Comparison of ENCODE assay signal across 11 cellular contexts in the genomic region with DNA sequence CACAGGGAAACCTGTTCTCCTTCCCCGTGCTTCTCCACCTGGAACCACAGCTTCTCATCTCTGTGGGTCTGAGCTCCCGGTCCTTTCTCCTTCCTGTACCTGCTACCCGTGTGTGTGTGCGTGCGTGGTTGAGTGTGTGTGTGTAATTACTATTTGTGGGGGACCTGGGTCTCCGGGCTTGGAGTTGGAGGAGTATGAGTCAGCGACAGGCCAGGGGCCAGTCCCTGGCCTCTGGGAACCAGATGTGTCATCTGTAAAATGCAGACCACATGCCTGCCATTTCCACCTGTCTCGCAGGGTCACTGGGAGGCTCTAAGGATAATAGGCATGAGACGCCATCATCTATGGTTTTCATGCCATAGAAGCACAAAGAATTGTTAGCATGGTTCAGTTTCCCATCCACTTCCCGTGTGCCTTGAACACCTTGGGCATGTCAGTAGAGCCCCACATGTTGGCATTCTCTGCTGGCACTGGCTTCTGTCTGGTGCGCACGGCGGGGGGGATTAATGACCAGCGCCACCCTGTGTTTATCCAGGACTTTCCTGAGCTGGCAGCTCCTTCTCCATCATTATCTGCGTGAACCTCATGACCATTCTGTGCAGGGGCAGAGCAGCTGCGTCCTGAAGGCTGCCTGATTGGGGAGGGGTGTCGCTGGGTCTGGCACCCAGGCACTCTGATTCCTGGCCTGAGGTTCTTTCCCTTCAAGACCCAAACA. TPM values are rescaled to one million over a fixed set of nuclear protein-coding genes. Genes with fewer than 3 reads are reported as not detected.
DNase-seq lines count a peak whose midpoint lies in the region; ATAC-seq and TF ChIP-seq lines count a peak whose summit lies in the region.
"Had no signal": no experiment of that assay in that cellular context is flagged by ENCODE, and none has a peak within 500 bp of the region (broad histone marks: within the 10 kb centered on the region; RNA-seq: fewer than 3 reads in every experiment).

No MANE protein-coding gene starts in this region.

- no peaks in the 10 kb centered on the region for H3K9me3 Mint-ChIP-seq in activated CD4-positive, alpha-beta T cell treated with anti-CD3 and anti-CD28 coated beads for 36 hours (ENCODE audit: low read depth)
- H3K9me3 Mint-ChIP-seq in MCF 10A (ENCODE audit: unreplicated experiment) (no peaks in the 10 kb centered on the region), type B pancreatic cell (no peaks in the 10 kb centered on the region)
- H3K9me3 Mint-ChIP-seq: central memory CD8-positive, alpha-beta T cell had no signal

- H3K27ac Mint-ChIP-seq in activated CD4-positive, alpha-beta T cell treated with anti-CD3 and anti-CD28 coated beads for 36 hours: no peak overlapping the region
- H3K27ac Mint-ChIP-seq in MCF 10A (ENCODE audit: low read depth, unreplicated experiment) (peak overlapping the region; percentile 29), type B pancreatic cell (peak overlapping the region; percentile 39)

- H3K36me3 Mint-ChIP-seq in activated CD4-positive, alpha-beta T cell treated with anti-CD3 and anti-CD28 coated beads for 36 hours (ENCODE audit: low read depth): no peaks in the 10 kb centered on the region
- H3K36me3 Mint-ChIP-seq in MCF 10A (ENCODE audit: insufficient read depth, unreplicated experiment) (peaks cover 27% of the 10 kb centered on the region), type B pancreatic cell (no peaks in the 10 kb centered on the region)

- no peaks in the 10 kb centered on the region for H3K27me3 ChIP-seq in liver (ENCODE audit: control insufficient read depth in 4 of 4, insufficient read depth in 4 of 4, low read length in 3 of 4)

- no peak overlapping the region for H3K9ac ChIP-seq in liver (ENCODE audit: low read depth in 1 of 2, low read length in 2 of 2)

- no peak overlapping the region for H3K27ac ChIP-seq in liver (ENCODE audit: low read depth in 1 of 2, low read length in 2 of 2)

- H3K4me3 ChIP-seq in liver (ENCODE audit: low read depth in 1 of 3, low read length in 3 of 3): peak overlapping the region in 2 of 3 donors; percentile 69 to 85

- H3K4me3 Mint-ChIP-seq in activated CD4-positive, alpha-beta T cell treated with anti-CD3 and anti-CD28 coated beads for 36 hours: no peak overlapping the region
- H3K4me3 Mint-ChIP-seq in MCF 10A (ENCODE audit: unreplicated experiment) (peak overlapping the region; percentile 85), type B pancreatic cell (peak overlapping the region; percentile 93)
- H3K4me3 Mint-ChIP-seq: central memory CD8-positive, alpha-beta T cell had no signal

- H3K27me3 Mint-ChIP-seq in activated CD4-positive, alpha-beta T cell treated with anti-CD3 and anti-CD28 coated beads for 36 hours: peaks cover 5% of the 10 kb centered on the region
- no peaks in the 10 kb centered on the region for H3K27me3 Mint-ChIP-seq in MCF 10A (ENCODE audit: insufficient read depth, unreplicated experiment)
- no peaks in the 10 kb centered on the region for H3K27me3 Mint-ChIP-seq in type B pancreatic cell

- intact Hi-C loops in activated CD4-positive, alpha-beta T cell treated with anti-CD3 and anti-CD28 coated beads for 36 hours (cut with DNase I, micrococcal nuclease): no loop called here
- intact Hi-C loops in MCF 10A (cut with micrococcal nuclease): no loop called here

- no peak for TF ChIP-seq RAD21 in liver (IDR thresholded peaks at IDR 0.05)

- CTCF ChIA-PET in activated CD4-positive, alpha-beta T cell treated with anti-CD3 and anti-CD28 coated beads for 36 hours (lab: Charles Lee): interaction anchor here (0.7 to 2.8 kb wide), 3 partner anchors 16 to 20 kb away, joined by 3 to 10 read pairs (median 3); no protein-coding TSS in a partner anchor
- CTCF ChIA-PET in MCF 10A (lab: Yijun Ruan, JAX): interaction anchor here (0.5 to 4.7 kb wide), 9 partner anchors 8 to 58 kb away, joined by 3 to 34 read pairs (median 7); partner anchors contain the start of gene ZNF213

- BruUV-seq in MCF 10A (replicated peaks; lab: Mats Ljungman, UMichigan): no TSS peak

- ATAC-seq in activated CD4-positive, alpha-beta T cell treated with anti-CD3 and anti-CD28 coated beads for 36 hours: peak; percentile 16
- no peak for ATAC-seq in HG03108 (IDR thresholded peaks at IDR 0.05; ENCODE audit: unreplicated experiment)
- ATAC-seq: activated CD4-positive, CD25-positive, alpha-beta regulatory T cell treated with anti-CD3 and anti-CD28 coated beads, Interleukin-2, amount 50 U/mL, for 24 hours had no signal

- no peaks in the 10 kb centered on the region for H3K9me3 ChIP-seq in liver (ENCODE audit: control insufficient read depth in 4 of 4, low read length in 3 of 4)

- TF ChIP-seq CTCF in MCF 10A (IDR thresholded peaks at IDR 0.05; ENCODE audit: unreplicated experiment) (no peak), liver (IDR thresholded peaks at IDR 0.05; ENCODE audit: low read depth, low read length, missing input control) (no peak), type B pancreatic cell (conservative IDR thresholded peaks at IDR 0.05) (no peak)

- H3K4me1 ChIP-seq in liver (ENCODE audit: control insufficient read depth in 4 of 4, insufficient read depth in 4 of 4, low read length in 3 of 4): peaks cover 0 to 26% (median 18%) of the 10 kb centered on the region in 4 donors

- WGBS in liver: 81% methylated on average over 17 of the region's 17 CpGs

- peaks cover 0 to 15% (median 3%) of the 10 kb centered on the region in 4 donors for H3K36me3 ChIP-seq in liver (ENCODE audit: control insufficient read depth in 4 of 4, insufficient read depth in 3 of 4, low read depth in 1 of 4, low read length in 3 of 4)

- no peaks in the 10 kb centered on the region for H3K4me1 Mint-ChIP-seq in activated CD4-positive, alpha-beta T cell treated with anti-CD3 and anti-CD28 coated beads for 36 hours
- H3K4me1 Mint-ChIP-seq in MCF 10A (ENCODE audit: insufficient read depth, unreplicated experiment) (peaks cover 10% of the 10 kb centered on the region), type B pancreatic cell (ENCODE audit: unreplicated experiment) (peaks cover 21% of the 10 kb centered on the region)
- H3K4me1 Mint-ChIP-seq: central memory CD8-positive, alpha-beta T cell had no signal

- DNase-seq in activated CD4-positive, alpha-beta T cell treated with anti-CD3 and anti-CD28 coated beads for 36 hours: no peak
- no peak for DNase-seq in activated CD4-positive, alpha-beta T cell treated with anti-CD3 and anti-CD28 coated beads, Interleukin-2, amount 50 U/mL, for 4 hours
- DNase-seq in MCF 10A (ENCODE audit: unreplicated experiment) (no peak), type B pancreatic cell (ENCODE audit: extremely low spot score, unreplicated experiment) (no peak), NCI-H446 treated with DMSO at 0.1 percent for 48 hours (lab: John Stamatoyannopoulos, UW) (no peak)
- DNase-seq in stimulated activated CD4-positive, alpha-beta T cell treated with anti-CD3 and anti-CD28 coated beads, Interleukin-4, amount 100 ng/mL, for 1 hour: no peak
- DNase-seq: NCI-H187 had no signal

- POLR2A ChIA-PET in activated CD4-positive, alpha-beta T cell treated with anti-CD3 and anti-CD28 coated beads for 36 hours (lab: Charles Lee): interaction anchor here (0.6 kb wide), 1 partner anchor 281 kb away, joined by 3 read pairs; no protein-coding TSS in a partner anchor
- POLR2A ChIA-PET in MCF 10A (lab: Yijun Ruan, JAX): interaction anchor here (1.1 to 5.2 kb wide), 5 partner anchors 11 to 202 kb away, joined by 4 to 33 read pairs (median 19); partner anchors contain the start of genes FLYWCH1 and ZNF213

TF ChIP-seq in liver, 16 proteins besides CTCF, POLR2A, EP300 and RAD21:
- TF ChIP-seq, protein P1, sequence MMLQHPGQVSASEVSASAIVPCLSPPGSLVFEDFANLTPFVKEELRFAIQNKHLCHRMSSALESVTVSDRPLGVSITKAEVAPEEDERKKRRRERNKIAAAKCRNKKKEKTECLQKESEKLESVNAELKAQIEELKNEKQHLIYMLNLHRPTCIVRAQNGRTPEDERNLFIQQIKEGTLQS (IDR thresholded peaks at IDR 0.05): no peak

RNA-seq across cellular contexts. Expression of gene ZNF205, which starts 1.5 kb away (rescaled TPM):
- total RNA-seq in activated CD4-positive, alpha-beta T cell treated with anti-CD3 and anti-CD28 coated beads for 36 hours: under 1 TPM; 0.21 to 0.32 TPM
- 11.8 and 12.1 TPM in 2 replicates for total RNA-seq in MCF 10A (2022)
- total RNA-seq in liver: 1 to 10 TPM; 4.1 to 6.9 TPM
- 1 to 10 TPM; 2.0 to 5.9 TPM for polyA plus RNA-seq in liver
- 15.0 and 18.2 TPM in 2 replicates for total RNA-seq in type B pancreatic cell (ENCODE audit: low replicate concordance)

RNA-seq across cellular contexts. Expression of gene ZSCAN10, which starts 14.8 kb away (rescaled TPM):
- total RNA-seq in activated CD4-positive, alpha-beta T cell treated with anti-CD3 and anti-CD28 coated beads for 36 hours: under 1 TPM; 0.11 to 0.30 TPM
- total RNA-seq in MCF 10A (2022) (0.49 and 1.4 TPM in 2 replicates), liver (not detected), type B pancreatic cell (ENCODE audit: low replicate concordance) (not detected in 2 replicates)
- not detected for polyA plus RNA-seq in liver

RNA-seq across cellular contexts. Expression of gene ZNF213, which starts 20.9 kb away (rescaled TPM):
- total RNA-seq in activated CD4-positive, alpha-beta T cell treated with anti-CD3 and anti-CD28 coated beads for 36 hours: 1 to 10 TPM; 7.6 to 8.3 TPM
- total RNA-seq in MCF 10A (2022): 19.7 and 20.7 TPM in 2 replicates
- 1 to 10 TPM; 1.9 to 4.5 TPM for total RNA-seq in liver
- 1 to 10 TPM in 1 of 2 donors, under 1 TPM in 1; 0.56 to 1.6 TPM for polyA plus RNA-seq in liver
- total RNA-seq in type B pancreatic cell (ENCODE audit: low replicate concordance): 11.6 and 13.3 TPM in 2 replicates

RNA-seq across cellular contexts. Expression of gene IL32, which starts 48.5 kb away (rescaled TPM):
- 1,000 to 10,000 TPM; 1,864 to 2,360 TPM for total RNA-seq in activated CD4-positive, alpha-beta T cell treated with anti-CD3 and anti-CD28 coated beads for 36 hours
- total RNA-seq in MCF 10A (2022) (24.0 and 29.8 TPM in 2 replicates), liver (100 to 1,000 TPM in 1 of 2 donors, 1 to 10 TPM in 1; 8.6 to 328 TPM), type B pancreatic cell (ENCODE audit: low replicate concordance) (12.7 and 44.1 TPM in 2 replicates)
- polyA plus RNA-seq in liver: 100 to 1,000 TPM in 1 of 2 donors, 10 to 100 TPM in 1; 93.4 to 300 TPM
